20 cellular contexts compared by ENCODE assay signal in genomic region chr7:92761391-92762098, GRCh38.
DNase-seq lines count a peak whose midpoint lies in the region; ATAC-seq, FAIRE-seq and TF ChIP-seq lines count a peak whose summit lies in the region.
"Had no signal": no experiment of that assay in that cellular context is flagged by ENCODE, and none has a peak within 500 bp of the region (broad histone marks: within the 10 kb centered on the region; RNA-seq: fewer than 3 reads in every experiment).

No MANE protein-coding gene starts in this region.

- H3K4me1 Mint-ChIP-seq in activated CD4-positive, alpha-beta memory T cell treated with anti-CD3 and anti-CD28 coated beads for 36 hours (ENCODE audit: low read depth) = peaks cover 40% of the 10 kb centered on the region
- H3K4me1 Mint-ChIP-seq in activated CD4-positive, alpha-beta memory T cell treated with anti-CD3 and anti-CD28 coated beads, Interleukin-2, amount 10 ng/mL, durations not matched to agents 7 days and 5 days = peaks cover 26% of the 10 kb centered on the region

- H3K4me3 ChIP-seq in SK-N-SH (ENCODE audit: low read depth in 2 of 2, low read length in 1 of 2) (no peak overlapping the region), skeletal muscle satellite cell (ENCODE audit: low read length) (no peak overlapping the region), prostate gland (no peak overlapping the region), vagina (no peak overlapping the region)
- H3K4me3 ChIP-seq: cardiac muscle cell, heart left ventricle had no signal

- peaks cover 43% of the 10 kb centered on the region for H3F3A ChIP-seq in SK-N-SH (replicated peaks; ENCODE audit: insufficient read depth)

- POLR2A ChIA-PET in activated CD4-positive, alpha-beta memory T cell treated with anti-CD3 and anti-CD28 coated beads for 36 hours (lab: Charles Lee) = interaction anchor here (0.6 to 0.7 kb wide), 2 partner anchors 13 to 31 kb away, joined by 4 to 5 read pairs; no protein-coding TSS in a partner anchor
- POLR2A ChIA-PET in activated CD4-positive, alpha-beta memory T cell treated with anti-CD3 and anti-CD28 coated beads, Interleukin-2, amount 10 ng/mL, durations not matched to agents 7 days and 5 days (lab: Charles Lee) = interaction anchor here (0.6 kb wide), 1 partner anchor 74 kb away, joined by 3 read pairs; no protein-coding TSS in a partner anchor
- POLR2A ChIA-PET in SK-N-SH (lab: Yijun Ruan, JAX) = no interaction called here

- H3K4me1 ChIP-seq in SK-N-SH (ENCODE audit: control insufficient read depth in 1 of 2, insufficient read depth in 2 of 2, low read depth in 1 of 2, low read length in 1 of 2) = peaks cover 21 to 42% of the 10 kb centered on the region in 2 experiments
- peaks cover 54% of the 10 kb centered on the region for H3K4me1 ChIP-seq in skeletal muscle satellite cell (ENCODE audit: control insufficient read depth, insufficient read depth, low read length)
- no peaks in the 10 kb centered on the region for H3K4me1 ChIP-seq in prostate gland (replicated peaks)
- H3K4me1 ChIP-seq in vagina = peaks cover 12% of the 10 kb centered on the region

- no peaks in the 10 kb centered on the region for H3K27me3 Mint-ChIP-seq in activated CD4-positive, alpha-beta memory T cell treated with anti-CD3 and anti-CD28 coated beads for 36 hours
- no peaks in the 10 kb centered on the region for H3K27me3 Mint-ChIP-seq in activated CD4-positive, alpha-beta memory T cell treated with anti-CD3 and anti-CD28 coated beads, Interleukin-2, amount 10 ng/mL, durations not matched to agents 7 days and 5 days
- H3K27me3 Mint-ChIP-seq: naive thymus-derived CD8-positive, alpha-beta T cell had no signal

- H3K36me3 Mint-ChIP-seq in activated CD4-positive, alpha-beta memory T cell treated with anti-CD3 and anti-CD28 coated beads for 36 hours = peaks cover 49% of the 10 kb centered on the region
- peaks cover 52% of the 10 kb centered on the region for H3K36me3 Mint-ChIP-seq in activated CD4-positive, alpha-beta memory T cell treated with anti-CD3 and anti-CD28 coated beads, Interleukin-2, amount 10 ng/mL, durations not matched to agents 7 days and 5 days (ENCODE audit: low read depth)

- no peak overlapping the region for H3K4me3 Mint-ChIP-seq in activated CD4-positive, alpha-beta memory T cell treated with anti-CD3 and anti-CD28 coated beads for 36 hours
- H3K4me3 Mint-ChIP-seq in activated CD4-positive, alpha-beta memory T cell treated with anti-CD3 and anti-CD28 coated beads, Interleukin-2, amount 10 ng/mL, durations not matched to agents 7 days and 5 days = no peak overlapping the region

- H3K9me2 ChIP-seq in SK-N-SH = no peaks in the 10 kb centered on the region

- no peaks in the 10 kb centered on the region for H3K9me3 Mint-ChIP-seq in activated CD4-positive, alpha-beta memory T cell treated with anti-CD3 and anti-CD28 coated beads for 36 hours
- H3K9me3 Mint-ChIP-seq in activated CD4-positive, alpha-beta memory T cell treated with anti-CD3 and anti-CD28 coated beads, Interleukin-2, amount 10 ng/mL, durations not matched to agents 7 days and 5 days = no peaks in the 10 kb centered on the region
- H3K9me3 Mint-ChIP-seq: naive thymus-derived CD8-positive, alpha-beta T cell had no signal

- H3K9me3 ChIP-seq in SK-N-SH (no peaks in the 10 kb centered on the region), skeletal muscle satellite cell (replicated peaks; ENCODE audit: low read length) (no peaks in the 10 kb centered on the region), prostate gland (no peaks in the 10 kb centered on the region), vagina (no peaks in the 10 kb centered on the region)
- H3K9me3 ChIP-seq: heart left ventricle had no signal

- no peaks in the 10 kb centered on the region for H3K27me3 ChIP-seq in SK-N-SH (ENCODE audit: insufficient read depth)
- no peaks in the 10 kb centered on the region for H3K27me3 ChIP-seq in skeletal muscle satellite cell (ENCODE audit: control insufficient read depth, insufficient read depth, low read length)
- H3K27me3 ChIP-seq in prostate gland (replicated peaks; ENCODE audit: insufficient read depth) = no peaks in the 10 kb centered on the region
- H3K27me3 ChIP-seq in vagina = no peaks in the 10 kb centered on the region
- H3K27me3 ChIP-seq: cardiac muscle cell, heart left ventricle had no signal

- peak overlapping the region; percentile 44 to 95 for H3K27ac ChIP-seq in SK-N-SH (ENCODE audit: low read depth in 2 of 2, low read length in 1 of 2)
- H3K27ac ChIP-seq in prostate gland = no peak overlapping the region
- no peak overlapping the region for H3K27ac ChIP-seq in vagina
- H3K27ac ChIP-seq: cardiac muscle cell, heart left ventricle had no signal

- no peak for ATAC-seq in GM21526 (IDR thresholded peaks at IDR 0.05; ENCODE audit: low FRiP score, unreplicated experiment)
- ATAC-seq: heart left ventricle; left cardiac atrium; naive thymus-derived CD8-positive, alpha-beta T cell had no signal

- DNase-seq in activated CD4-positive, alpha-beta memory T cell treated with anti-CD3 and anti-CD28 coated beads for 36 hours = no peak
- DNase-seq in activated CD4-positive, alpha-beta memory T cell treated with anti-CD3 and anti-CD28 coated beads, Interleukin-2, amount 10 ng/mL, durations not matched to agents 7 days and 5 days = no peak
- DNase-seq in SK-N-SH (no peak), frontal cortex (ENCODE audit: low spot score in 2 of 2) (no peak), prostate gland (ENCODE audit: low spot score) (no peak), vagina (ENCODE audit: extremely low spot score in 2 of 2) (no peak)
- DNase-seq: activated CD4-positive, alpha-beta T cell treated with anti-CD3 and anti-CD28 coated beads, Interleukin-2, amount 50 U/mL, for 1 hour; activated gamma-delta T cell; COR-L47; heart left ventricle; Kasumi-1; left cardiac atrium; naive thymus-derived CD8-positive, alpha-beta T cell; NCI-H524; T-helper 2 cell had no signal

- no peak for TF ChIP-seq RAD21 in SK-N-SH (IDR thresholded peaks at IDR 0.05; ENCODE audit: low read length)

- TF ChIP-seq EP300 in SK-N-SH (IDR thresholded peaks at IDR 0.05; ENCODE audit: borderline replicate concordance in 1 of 2, low read depth in 1 of 2, low read length in 1 of 2) = peak; percentile 24 to 28; a peak in 1 of 4 replicates

- H4K20me1 ChIP-seq in SK-N-SH (ENCODE audit: insufficient read depth) = no peaks in the 10 kb centered on the region

- H3K4me2 ChIP-seq in SK-N-SH = peak overlapping the region; percentile 26; the same call in 1 of the 2 replicates
- no peak overlapping the region for H3K4me2 ChIP-seq in skeletal muscle satellite cell (ENCODE audit: low read length)

- H3K36me3 ChIP-seq in SK-N-SH (replicated peaks in 1 of 2; ENCODE audit: control insufficient read depth in 1 of 2, insufficient read depth in 2 of 2, low read length in 1 of 2) (peaks cover 16 to 51% of the 10 kb centered on the region in 2 experiments), skeletal muscle satellite cell (ENCODE audit: insufficient read depth, low read length) (no peaks in the 10 kb centered on the region), prostate gland (no peaks in the 10 kb centered on the region), vagina (no peaks in the 10 kb centered on the region)
- H3K36me3 ChIP-seq: cardiac muscle cell had no signal

- peak; percentile 71 for FAIRE-seq in frontal cortex (lab: Jason Lieb, UNC)
- FAIRE-seq: GM18507, H54 had no signal

- intact Hi-C loops in activated CD4-positive, alpha-beta memory T cell treated with anti-CD3 and anti-CD28 coated beads for 36 hours (cut with micrococcal nuclease) = no loop called here
- intact Hi-C loops in prostate gland (cut with DNase I) (no loop called here), vagina (cut with DNase I) (no loop called here)

- TF ChIP-seq POLR2A in prostate gland (IDR thresholded peaks at IDR 0.05) (no peak), vagina (IDR thresholded peaks at IDR 0.05) (no peak)

- peak overlapping the region; percentile 65 for H3K27ac Mint-ChIP-seq in activated CD4-positive, alpha-beta memory T cell treated with anti-CD3 and anti-CD28 coated beads for 36 hours
- no peak overlapping the region for H3K27ac Mint-ChIP-seq in activated CD4-positive, alpha-beta memory T cell treated with anti-CD3 and anti-CD28 coated beads, Interleukin-2, amount 10 ng/mL, durations not matched to agents 7 days and 5 days

- TF ChIP-seq CTCF in SK-N-SH (IDR thresholded peaks at IDR 0.05) = no peak
- no peak for TF ChIP-seq CTCF in prostate gland (IDR thresholded peaks at IDR 0.05)
- TF ChIP-seq CTCF in vagina (IDR thresholded peaks at IDR 0.05) = no peak

- CTCF ChIA-PET in activated CD4-positive, alpha-beta memory T cell treated with anti-CD3 and anti-CD28 coated beads for 36 hours (lab: Charles Lee) = interaction anchor here (0.6 kb wide), 1 partner anchor 12 kb away, joined by 4 read pairs; no protein-coding TSS in a partner anchor
- CTCF ChIA-PET in activated CD4-positive, alpha-beta memory T cell treated with anti-CD3 and anti-CD28 coated beads, Interleukin-2, amount 10 ng/mL, durations not matched to agents 7 days and 5 days (lab: Charles Lee) = interaction anchor here (0.7 kb wide), 1 partner anchor 19 kb away, joined by 4 read pairs; no protein-coding TSS in a partner anchor
- CTCF ChIA-PET in SK-N-SH (lab: Yijun Ruan, JAX) = interaction anchor here (0.9 to 1.1 kb wide), 3 partner anchors 14 to 171 kb away, joined by 3 to 4 read pairs (median 3); no protein-coding TSS in a partner anchor

- H3K79me2 ChIP-seq in SK-N-SH (ENCODE audit: insufficient read depth) = peaks cover 98% of the 10 kb centered on the region

- H2AFZ ChIP-seq in SK-N-SH (ENCODE audit: low read depth) = no peak overlapping the region

- H3K9ac ChIP-seq in SK-N-SH = no peak overlapping the region
- H3K9ac ChIP-seq in skeletal muscle satellite cell (ENCODE audit: low read depth, low read length) = peak overlapping the region; percentile 1

TF ChIP-seq in SK-N-SH, 30 proteins besides CTCF, POLR2A, EP300 and RAD21 (continues in another document):
- TF ChIP-seq SIN3A (IDR thresholded peaks at IDR 0.05; ENCODE audit: borderline replicate concordance, low read depth, low read length) (no peak), MEF2A (IDR thresholded peaks at IDR 0.05; ENCODE audit: borderline replicate concordance, low read depth) (no peak), MAX (IDR thresholded peaks at IDR 0.05; ENCODE audit: low read depth) (no peak), FOXJ3 (CRISPR knock-in tag; IDR thresholded peaks at IDR 0.05) (no peak), EZH2phosphoT487 (IDR thresholded peaks at IDR 0.05; ENCODE audit: borderline replicate concordance, low read depth) (no peak), FOSL2 (IDR thresholded peaks at IDR 0.05; ENCODE audit: borderline replicate concordance, low read depth) (no peak), USF1 (IDR thresholded peaks at IDR 0.05; ENCODE audit: borderline replicate concordance, low read depth) (no peak)

Comparison
In these comparisons a context has a peak if more than half of its experiments do, and no peak if none do; other contexts are left out.
1. H3K27ac ChIP-seq: peak in SK-N-SH (2 of 2); none in prostate gland (0 of 2) and vagina (single experiment).